In genomic region chr5:94908889-94909480, GRCh38 we compare ENCODE assay signal across 8 cellular contexts.
DNase-seq lines count a peak whose midpoint lies in the region; FAIRE-seq and TF ChIP-seq lines count a peak whose summit lies in the region.

No MANE protein-coding gene starts in this region.

- H3K9me2 ChIP-seq in Karpas-422 (replicated peaks; ENCODE audit: insufficient read depth, low read length), result no peaks in the 10 kb centered on the region

- H3K4me3 Mint-ChIP-seq in astrocyte (ENCODE audit: unreplicated experiment), result no peak overlapping the region

- H3K4me1 ChIP-seq in Karpas-422 (ENCODE audit: low read length) (peaks cover 6% of the 10 kb centered on the region), astrocyte (ENCODE audit: insufficient read depth, low read length) (no peaks in the 10 kb centered on the region)

- H3K9ac ChIP-seq in Karpas-422 (ENCODE audit: low read length) (no peak overlapping the region), astrocyte (ENCODE audit: low read length) (no peak overlapping the region)

- no peak overlapping the region for H3K4me3 ChIP-seq in Karpas-422 (ENCODE audit: low read length)
- H3K4me3 ChIP-seq in astrocyte (ENCODE audit: insufficient read depth, low read depth, low read length), result no peak overlapping the region

- H3K27me3 ChIP-seq in Karpas-422 (ENCODE audit: low read length) (no peaks in the 10 kb centered on the region), astrocyte (ENCODE audit: insufficient read depth, low read length) (no peaks in the 10 kb centered on the region)

- H3K4me2 ChIP-seq in Karpas-422 (ENCODE audit: low read depth, low read length, poor library complexity, severe bottlenecking) (no peak overlapping the region), astrocyte (ENCODE audit: low read length) (no peak overlapping the region)

- H2AFZ ChIP-seq in Karpas-422 (ENCODE audit: low read length) (no peak overlapping the region), astrocyte (ENCODE audit: low read depth, low read length) (no peak overlapping the region)

- peaks cover 13% of the 10 kb centered on the region for H3K36me3 Mint-ChIP-seq in astrocyte (ENCODE audit: low read depth, unreplicated experiment)

- peak; percentile 60 for TF ChIP-seq CTCF in GM12872 (IDR thresholded peaks at IDR 0.05; ENCODE audit: insufficient read depth, low read depth, low read length)
- peak; percentile 66 for TF ChIP-seq CTCF in astrocyte (IDR thresholded peaks at IDR 0.05; ENCODE audit: insufficient read depth, low read depth, low read length)

- no peaks in the 10 kb centered on the region for H3K27me3 Mint-ChIP-seq in astrocyte (ENCODE audit: low read depth, unreplicated experiment)

- DNase-seq in AG20443 (ENCODE audit: low spot score), result peak; percentile 27
- peak; percentile 69 for DNase-seq in Karpas-422
- peak; percentile 8 for DNase-seq in astrocyte (ENCODE audit: low read depth)
- DNase-seq in left kidney (ENCODE audit: low read depth, low spot score), result peak; percentile 59
- no peak for DNase-seq in stimulated activated CD8-positive, alpha-beta memory T cell treated with anti-CD3 and anti-CD28 coated beads, Interleukin-4, amount 100 ng/mL, for 48 hours
- no peak for DNase-seq in putamen (ENCODE audit: low spot score)
- no peak for DNase-seq in activated CD4-positive, CD25-positive, alpha-beta regulatory T cell (lab: John Stamatoyannopoulos, UW)

- H4K20me1 ChIP-seq in Karpas-422 (ENCODE audit: insufficient read depth, low read depth, low read length) (no peaks in the 10 kb centered on the region), astrocyte (ENCODE audit: insufficient read depth, low read length) (no peaks in the 10 kb centered on the region)

- H3K27ac ChIP-seq in Karpas-422 (ENCODE audit: low read length), result no peak overlapping the region
- no peak overlapping the region for H3K27ac ChIP-seq in astrocyte (ENCODE audit: low read depth, low read length)

- no peaks in the 10 kb centered on the region for H3K9me3 ChIP-seq in Karpas-422 (ENCODE audit: low read length)
- no peaks in the 10 kb centered on the region for H3K9me3 ChIP-seq in astrocyte (ENCODE audit: insufficient read depth, low read depth, low read length)

- peak; percentile 54 for FAIRE-seq in astrocyte (lab: Jason Lieb, UNC)

- H3K79me2 ChIP-seq in Karpas-422 (ENCODE audit: low read length) (no peaks in the 10 kb centered on the region), astrocyte (ENCODE audit: insufficient read depth, low read length) (no peaks in the 10 kb centered on the region)

- peaks cover 2% of the 10 kb centered on the region for H3K4me1 Mint-ChIP-seq in astrocyte (ENCODE audit: low read depth, unreplicated experiment)

- H3K36me3 ChIP-seq in Karpas-422 (ENCODE audit: insufficient read depth, low read length) (no peaks in the 10 kb centered on the region), astrocyte (ENCODE audit: insufficient read depth, low read length) (no peaks in the 10 kb centered on the region)

- H3K27ac Mint-ChIP-seq in astrocyte (ENCODE audit: unreplicated experiment), result no peak overlapping the region

- H3K9me3 Mint-ChIP-seq in astrocyte (ENCODE audit: unreplicated experiment), result no peaks in the 10 kb centered on the region

Comparison
In these comparisons a context has a peak if more than half of its experiments do, and no peak if none do; other contexts are left out.
1. DNase-seq: peak in AG20443 (single experiment), Karpas-422 (single experiment), astrocyte (single experiment) and left kidney (single experiment); none in stimulated activated CD8-positive, alpha-beta memory T cell treated with anti-CD3 and anti-CD28 coated beads, Interleukin-4, amount 100 ng/mL, for 48 hours (single experiment), putamen (single experiment) and activated CD4-positive, CD25-positive, alpha-beta regulatory T cell (0 of 4).